7 cellular contexts compared by ENCODE assay signal in genomic region chr3:23811117-23811487, GRCh38. TPM values are rescaled to one million over a fixed set of nuclear protein-coding genes. Genes with fewer than 3 reads are reported as not detected.
A peak's percentile ranks its signal among the peaks of the same experiment; 100 is the strongest.
DNase-seq lines count a peak whose midpoint lies in the region; ATAC-seq, FAIRE-seq and TF ChIP-seq lines count a peak whose summit lies in the region.

No MANE protein-coding gene starts in this region.

- no peak overlapping the region for H3K14ac ChIP-seq in mesenchymal stem cell (ENCODE audit: low read length in 2 of 2)

- H3K4me1 ChIP-seq in mesenchymal stem cell (ENCODE audit: control insufficient read depth, insufficient read depth, low read depth, low read length), result peaks cover 6% of the 10 kb centered on the region

- H3K9me3 ChIP-seq in MG63, result no peaks in the 10 kb centered on the region
- no peaks in the 10 kb centered on the region for H3K9me3 ChIP-seq in mesenchymal stem cell (ENCODE audit: control insufficient read depth, low read length)

- FAIRE-seq in bronchial epithelial cell (lab: Jason Lieb, UNC), result no peak

- H3K4ac ChIP-seq in mesenchymal stem cell (ENCODE audit: low read depth in 1 of 2, low read length in 2 of 2), result peak overlapping the region in 1 of 2 experiments; percentile 82

- no peak overlapping the region for H3K23ac ChIP-seq in mesenchymal stem cell (ENCODE audit: low read length in 2 of 2)

- no peaks in the 10 kb centered on the region for H3K27me3 ChIP-seq in MG63
- H3K27me3 ChIP-seq in bronchial epithelial cell (ENCODE audit: control insufficient read depth, insufficient read depth, low read length), result no peaks in the 10 kb centered on the region
- no peaks in the 10 kb centered on the region for H3K27me3 ChIP-seq in mesenchymal stem cell (ENCODE audit: control insufficient read depth in 1 of 2, insufficient read depth in 1 of 2, low read length in 2 of 2)

- H3K36me3 ChIP-seq in MG63 (peaks cover 9% of the 10 kb centered on the region), bronchial epithelial cell (ENCODE audit: control insufficient read depth, insufficient read depth, low read length) (no peaks in the 10 kb centered on the region), mesenchymal stem cell (ENCODE audit: control insufficient read depth in 1 of 2, insufficient read depth in 2 of 2, low read depth in 1 of 2, low read length in 2 of 2) (peaks cover 0 to 22% of the 10 kb centered on the region in 2 experiments)

- H3K18ac ChIP-seq in mesenchymal stem cell (ENCODE audit: low read depth in 1 of 2, low read length in 2 of 2), result peak overlapping the region in 1 of 2 experiments; percentile 52

- DNase-seq in GM13977 (ENCODE audit: low spot score) (peak; percentile 31), MG63 (no peak), bronchial epithelial cell (ENCODE audit: low read depth) (peak; percentile 24), mesenchymal stem cell (no peak), HPDE6-E6E7 (ENCODE audit: extremely low spot score) (no peak), SKM-1 (lab: John Stamatoyannopoulos, UW; ENCODE audit: unreplicated experiment) (no peak)

- WGBS in mesenchymal stem cell, result 45% methylated on average over 10 of the region's 11 CpGs

- H3K4me2 ChIP-seq in mesenchymal stem cell (ENCODE audit: low read length, poor library complexity, severe bottlenecking), result peak overlapping the region; percentile 99

- H2AFZ ChIP-seq in mesenchymal stem cell (ENCODE audit: low read depth, low read length), result no peak overlapping the region

- H2BK12ac ChIP-seq in mesenchymal stem cell (ENCODE audit: low read length in 2 of 2), result peak overlapping the region in 1 of 2 experiments; percentile 47

- peak overlapping the region; percentile 35 for H4K8ac ChIP-seq in mesenchymal stem cell (ENCODE audit: low read length)

- in situ Hi-C loops in GM13977 (cut with MboI; ENCODE audit: low pct_unique_long_range_greater_than_20kb, low sequenced_read_pairs, unreplicated experiment), result no loop called here

- no peak overlapping the region for H2BK15ac ChIP-seq in mesenchymal stem cell (ENCODE audit: low read depth, poor library complexity, severe bottlenecking)

- peak overlapping the region; percentile 92 for H2BK120ac ChIP-seq in mesenchymal stem cell (ENCODE audit: low read depth, low read length)

- TF ChIP-seq CTCF in GM13977 (IDR thresholded peaks at IDR 0.05; ENCODE audit: extremely low read depth, insufficient read depth, missing control alignments) (no peak), bronchial epithelial cell (IDR thresholded peaks at IDR 0.05; ENCODE audit: insufficient read depth, low read length, severe bottlenecking) (no peak)

- peaks cover 12% of the 10 kb centered on the region for H3K79me1 ChIP-seq in mesenchymal stem cell (replicated peaks; ENCODE audit: low read length, poor library complexity, severe bottlenecking)

- H4K91ac ChIP-seq in mesenchymal stem cell (ENCODE audit: low read length), result peak overlapping the region; percentile 87

- peak overlapping the region; percentile 44 for H3K4me3 ChIP-seq in MG63
- peak overlapping the region; percentile 55 for H3K4me3 ChIP-seq in bronchial epithelial cell (ENCODE audit: low read depth, low read length)
- peak overlapping the region; percentile 76 for H3K4me3 ChIP-seq in mesenchymal stem cell (ENCODE audit: insufficient read depth in 1 of 2, low read depth in 1 of 2, low read length in 2 of 2)

- ATAC-seq in HG03565 (IDR thresholded peaks at IDR 0.05; ENCODE audit: unreplicated experiment), result no peak

- H2BK5ac ChIP-seq in mesenchymal stem cell (ENCODE audit: low read depth, low read length, poor library complexity, severe bottlenecking), result no peak overlapping the region

- peak overlapping the region; percentile 6 for H3K27ac ChIP-seq in mesenchymal stem cell (ENCODE audit: low read length, poor library complexity, severe bottlenecking)

- peak overlapping the region; percentile 83 for H3K9ac ChIP-seq in mesenchymal stem cell (ENCODE audit: low read length)

- H2AK5ac ChIP-seq in mesenchymal stem cell (ENCODE audit: low read length, severe bottlenecking), result no peak overlapping the region

RNA-seq across cellular contexts. Expression of gene UBE2E1, which starts 5.3 kb away (rescaled TPM):
- total RNA-seq in MG63 (2014; rRNA removed; shearing (Covaris generic); ENCODE audit: low replicate concordance), result 81.6 and 95.0 TPM in 2 replicates
- total RNA-seq in bronchial epithelial cell, result 85.4 and 124 TPM in 2 replicates
- 181 TPM for polyA plus RNA-seq in mesenchymal stem cell (2013, experiment 1 of 2)
- polyA plus RNA-seq in mesenchymal stem cell (2013, experiment 2 of 2), result 175 TPM

Comparison
In these comparisons a context has a peak if more than half of its experiments do, and no peak if none do; other contexts are left out.
1. DNase-seq: peak in GM13977 (single experiment) and bronchial epithelial cell (single experiment); none in MG63 (single experiment), mesenchymal stem cell (single experiment), HPDE6-E6E7 (single experiment) and SKM-1 (single experiment).
2. Peak in every context shown above with its lines, with median percentiles within 50 percentile points of each other: H3K4me3 ChIP-seq.